ENCODE assay signal across 22 cellular contexts in the genomic region with DNA sequence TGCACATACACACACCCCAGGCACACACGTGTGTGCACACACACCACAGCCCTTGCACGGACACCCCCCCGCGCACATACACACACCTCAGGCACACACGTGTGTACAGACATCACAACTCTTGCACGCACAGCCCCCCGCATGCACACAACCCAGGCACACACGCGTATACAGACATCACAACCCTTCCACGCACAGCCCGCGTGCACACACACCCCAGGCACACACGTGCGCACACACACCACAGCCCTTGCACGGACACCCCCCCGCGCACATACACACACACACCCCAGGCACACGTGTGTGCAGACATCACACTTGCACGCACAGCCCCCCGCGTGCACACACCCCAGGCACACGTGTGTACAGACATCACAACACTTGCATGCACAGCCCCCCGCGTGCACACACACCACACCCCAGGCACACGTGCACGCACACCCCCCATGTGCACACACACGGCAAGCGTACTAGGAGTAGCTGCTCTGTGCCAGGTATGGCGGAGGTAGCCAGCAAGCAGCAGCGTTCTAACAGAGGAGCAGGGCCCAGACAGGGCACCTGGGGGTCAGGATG.
"Had no signal": no experiment of that assay in that cellular context is flagged by ENCODE, and none has a peak within 500 bp of the region (broad histone marks: within the 10 kb centered on the region; RNA-seq: fewer than 3 reads in every experiment).

No MANE protein-coding gene starts in this region.

- H3K9me3 Mint-ChIP-seq: activated B cell treated with CpG ODN at 0.5 μM for 24 hours; activated CD8-positive, alpha-beta T cell treated with anti-CD3 and anti-CD28 coated beads for 36 hours; activated T-helper 17 cell treated with anti-CD3 and anti-CD28 coated beads, Interleukin-2, amount 50 U/mL, for 72 hours; natural killer cell treated with Interleukin-12 subunit alpha and Interleukin-12 subunit beta and Interleukin-15 and Interleukin-18, amount 100 ng/mL, for 72 hours; type B pancreatic cell had no signal

- H3K27ac Mint-ChIP-seq: activated B cell treated with CpG ODN at 0.5 μM for 24 hours; activated CD8-positive, alpha-beta T cell treated with anti-CD3 and anti-CD28 coated beads for 36 hours; activated T-helper 17 cell treated with anti-CD3 and anti-CD28 coated beads, Interleukin-2, amount 50 U/mL, for 72 hours; natural killer cell treated with Interleukin-12 subunit alpha and Interleukin-12 subunit beta and Interleukin-15 and Interleukin-18, amount 100 ng/mL, for 72 hours; type B pancreatic cell had no signal

- H3K4me3 Mint-ChIP-seq: activated B cell treated with CpG ODN at 0.5 μM for 24 hours; activated CD8-positive, alpha-beta T cell treated with anti-CD3 and anti-CD28 coated beads for 36 hours; activated T-helper 17 cell treated with anti-CD3 and anti-CD28 coated beads, Interleukin-2, amount 50 U/mL, for 72 hours; natural killer cell treated with Interleukin-12 subunit alpha and Interleukin-12 subunit beta and Interleukin-15 and Interleukin-18, amount 100 ng/mL, for 72 hours; type B pancreatic cell had no signal

- H3K27me3 Mint-ChIP-seq: activated B cell treated with CpG ODN at 0.5 μM for 24 hours; activated CD8-positive, alpha-beta T cell treated with anti-CD3 and anti-CD28 coated beads for 36 hours; activated T-helper 17 cell treated with anti-CD3 and anti-CD28 coated beads, Interleukin-2, amount 50 U/mL, for 72 hours; natural killer cell treated with Interleukin-12 subunit alpha and Interleukin-12 subunit beta and Interleukin-15 and Interleukin-18, amount 100 ng/mL, for 72 hours; type B pancreatic cell had no signal

- DNase-seq: activated B cell treated with CpG ODN at 0.5 μM for 24 hours; activated CD4-positive, alpha-beta T cell treated with anti-CD3 and anti-CD28 coated beads for 48 hours; activated CD8-positive, alpha-beta T cell treated with anti-CD3 and anti-CD28 coated beads for 36 hours; activated naive CD4-positive, alpha-beta T cell; activated T-cell treated with anti-CD3 and anti-CD28 coated beads, Interleukin-2, amount 50 U/mL, for 1 hour; aorta; brain microvascular endothelial cell; central memory CD4-positive, alpha-beta T cell; colonic mucosa; mesendoderm; nucleus accumbens; posterior cingulate gyrus; retina; stimulated activated CD8-positive, alpha-beta memory T cell treated with anti-CD3 and anti-CD28 coated beads, Interleukin-4, amount 100 ng/mL, for 48 hours; stomach; T-helper 9 cell; testis had no signal

- FAIRE-seq: endometrium had no signal

- ATAC-seq: activated CD8-positive, alpha-beta T cell treated with anti-CD3 and anti-CD28 coated beads for 36 hours; activated T-helper 17 cell treated with anti-CD3 and anti-CD28 coated beads, Interleukin-2, amount 50 U/mL, for 72 hours; gastroesophageal sphincter had no signal

- H3K4me1 Mint-ChIP-seq: activated B cell treated with CpG ODN at 0.5 μM for 24 hours; activated T-helper 17 cell treated with anti-CD3 and anti-CD28 coated beads, Interleukin-2, amount 50 U/mL, for 72 hours had no signal
